8 cellular contexts compared by ENCODE assay signal in genomic region chr5:168268949-168269943, GRCh38. TPM values are rescaled to one million over a fixed set of nuclear protein-coding genes. Genes with fewer than 3 reads are reported as not detected.
DNase-seq lines count a peak whose midpoint lies in the region; ATAC-seq and TF ChIP-seq lines count a peak whose summit lies in the region.

No MANE protein-coding gene starts in this region.

- peaks cover 0 to 6% (median 0%) of the 10 kb centered on the region in 9 donors for H3K27me3 ChIP-seq in heart left ventricle
- no peaks in the 10 kb centered on the region for H3K27me3 ChIP-seq in upper lobe of left lung

- H3K27ac ChIP-seq in heart left ventricle (no peak overlapping the region), upper lobe of left lung (peak overlapping the region in 3 of 4 donors; percentile 41 to 49 (median 49))

- peak; percentile 82 for TF ChIP-seq CTCF in GM12864 (IDR thresholded peaks at IDR 0.05; ENCODE audit: low read depth, low read length, missing control alignments)
- peak; percentile 66 to 97 (median 86) for TF ChIP-seq CTCF in heart left ventricle (IDR thresholded peaks at IDR 0.05)
- TF ChIP-seq CTCF in upper lobe of left lung (IDR thresholded peaks at IDR 0.05), result peak; percentile 79 to 96 (median 93)

- peak; percentile 46 for DNase-seq in GM12864 (ENCODE audit: low read depth)
- peak; percentile 67 for DNase-seq in NCI-H1048 (lab: John Stamatoyannopoulos, UW)
- peak; percentile 27 for DNase-seq in activated naive CD8-positive, alpha-beta T cell treated with anti-CD3 and anti-CD28 coated beads, Interleukin-2, amount 50 U/mL, for 16 hours (ENCODE audit: low read depth, low spot score)
- peak; percentile 75 to 89 (median 83) for DNase-seq in heart left ventricle
- DNase-seq in pons (ENCODE audit: low spot score), result peak; percentile 82
- peak; percentile 88 to 90 for DNase-seq in upper lobe of left lung

- intact Hi-C loops in heart left ventricle (cut with DNase I), result loop anchor here in 5 of 10 donors (1.0 to 10.0 kb wide), 4 partner anchors 217 to 416 kb away; partner anchors contain the start of gene RARS1 (in 5 of the 5)

- H3K4me1 ChIP-seq in heart left ventricle, result peaks cover 0 to 17% (median 13%) of the 10 kb centered on the region in 12 donors
- peaks cover 12 to 17% (median 17%) of the 10 kb centered on the region in 4 donors for H3K4me1 ChIP-seq in upper lobe of left lung

- H3K36me3 ChIP-seq in heart left ventricle (peaks cover 0 to 4% (median 0%) of the 10 kb centered on the region in 9 donors), upper lobe of left lung (no peaks in the 10 kb centered on the region)

- no peak for TF ChIP-seq EP300 in upper lobe of left lung (IDR thresholded peaks at IDR 0.05)

- TF ChIP-seq POLR2A in heart left ventricle (IDR thresholded peaks at IDR 0.05), result no peak
- no peak for TF ChIP-seq POLR2A in upper lobe of left lung (IDR thresholded peaks at IDR 0.05)

- peak overlapping the region; percentile 40 for H3K4me3 ChIP-seq in GM12864 (ENCODE audit: low read depth, low read length)
- peak overlapping the region in 10 of 12 donors; percentile 26 to 50 (median 42) for H3K4me3 ChIP-seq in heart left ventricle
- peak overlapping the region in 3 of 4 donors; percentile 21 to 43 (median 37) for H3K4me3 ChIP-seq in upper lobe of left lung

- ATAC-seq in HG02623 (IDR thresholded peaks at IDR 0.05; ENCODE audit: unreplicated experiment) (peak; percentile 84), SK-N-SH treated with all-trans-retinoic acid at 6 μM for 48 hours (peak; percentile 96), heart left ventricle (peak; percentile 84 to 88 (median 86)), upper lobe of left lung (ENCODE audit: low FRiP score in 2 of 2) (peak; percentile 91)

- 3 to 5% (median 4%) methylated on average over 29 to 30 of the region's 30 CpGs for WGBS in heart left ventricle, 4 donors
- 4 to 7% methylated on average over 19 to 30 of the region's 30 CpGs for WGBS in upper lobe of left lung, 2 donors

- no peaks in the 10 kb centered on the region for H3K9me3 ChIP-seq in heart left ventricle
- no peaks in the 10 kb centered on the region for H3K9me3 ChIP-seq in upper lobe of left lung

TF ChIP-seq in SK-N-SH treated with all-trans-retinoic acid at 6 μM for 48 hours, 23 proteins besides CTCF, POLR2A, EP300 and RAD21:
- peak; percentile 27; the same call in 1 of the 2 replicates for TF ChIP-seq ARNTL (CRISPR knock-in tag; IDR thresholded peaks at IDR 0.05; ENCODE audit: borderline replicate concordance, low read depth)
- no peak for TF ChIP-seq ZFP3 (CRISPR knock-in tag; IDR thresholded peaks at IDR 0.05)
- no peak for TF ChIP-seq ZNF565 (CRISPR knock-in tag; conservative IDR thresholded peaks at IDR 0.05; ENCODE audit: low read depth)

RNA-seq across cellular contexts. Expression of gene WWC1, which starts 22.2 kb away (rescaled TPM):
- 10 to 100 TPM in 1 of 9 donors, 1 to 10 TPM in 6, under 1 TPM in 2; 0.32 to 10.7 (median 1.7) TPM for total RNA-seq in heart left ventricle
- polyA plus RNA-seq in heart left ventricle, result 10 to 100 TPM in 1 of 2 donors, under 1 TPM in 1; 0.23 to 21.5 TPM
- 10 to 100 TPM; 64.9 to 99.1 (median 86.4) TPM for total RNA-seq in upper lobe of left lung

Comparison
In these comparisons a context has a peak if more than half of its experiments do, and no peak if none do; other contexts are left out.
1. DNase-seq: peak in every context shown above with its lines; median percentile 89 in upper lobe of left lung; 83 in heart left ventricle; 82 in pons; 67 in NCI-H1048; 46 in GM12864; 27 in activated naive CD8-positive, alpha-beta T cell treated with anti-CD3 and anti-CD28 coated beads, Interleukin-2, amount 50 U/mL, for 16 hours.
2. H3K27ac ChIP-seq: peak in upper lobe of left lung (3 of 4); none in heart left ventricle (0 of 12).
3. RNA of gene WWC1, which starts 22.2 kb away (total RNA-seq): 64.9 to 99.1 TPM in upper lobe of left lung; 0.32 to 10.7 TPM in heart left ventricle; every median in the first group is over 4 times any median in the second.
4. Peak in every context shown above with its lines, with median percentiles within 50 percentile points of each other: H3K4me3 ChIP-seq, CTCF ChIP-seq and ATAC-seq.